In the genomic region with DNA sequence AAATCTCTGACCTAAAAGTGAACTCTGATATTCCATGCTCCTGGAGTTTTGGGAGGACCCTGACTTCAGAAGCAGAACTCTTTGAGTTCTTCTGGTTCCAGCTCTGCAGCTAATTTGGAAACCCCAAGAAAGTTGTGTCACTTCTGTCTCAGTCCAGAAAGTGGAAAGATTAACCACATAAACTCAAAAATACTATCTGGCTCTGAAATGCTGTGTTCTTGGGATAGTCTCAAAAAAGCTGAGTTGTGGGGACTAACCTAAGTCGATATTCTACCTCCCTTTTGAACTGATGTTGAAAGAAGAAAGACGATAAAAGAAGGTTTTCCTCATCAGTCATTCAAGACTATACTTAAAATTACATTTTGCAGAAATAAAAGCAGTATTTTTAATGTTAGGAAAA, we compare ENCODE assay signal across 9 cellular contexts. TPM values are rescaled to one million over a fixed set of nuclear protein-coding genes. Genes with fewer than 3 reads are reported as not detected.
DNase-seq lines count a peak whose midpoint lies in the region; ATAC-seq and TF ChIP-seq lines count a peak whose summit lies in the region.
"Had no signal": no experiment of that assay in that cellular context is flagged by ENCODE, and none has a peak within 500 bp of the region (broad histone marks: within the 10 kb centered on the region; RNA-seq: fewer than 3 reads in every experiment).

No MANE protein-coding gene starts in this region.

- H3K9me3 Mint-ChIP-seq in endothelial cell (ENCODE audit: unreplicated experiment): no peaks in the 10 kb centered on the region

- no peaks in the 10 kb centered on the region for H3K9me2 ChIP-seq in PC-3 (replicated peaks; ENCODE audit: low read length)

- H3K27ac Mint-ChIP-seq in endothelial cell (ENCODE audit: unreplicated experiment): peak overlapping the region; percentile 44

- no peaks in the 10 kb centered on the region for H4K20me1 ChIP-seq in PC-3 (ENCODE audit: low read length)

- DNase-seq in GF-D8 (lab: John Stamatoyannopoulos, UW): peak; percentile 26
- no peak for DNase-seq in SJCRH30
- DNase-seq in endothelial cell (ENCODE audit: low spot score): no peak
- DNase-seq in UCSD-AML1 (lab: John Stamatoyannopoulos, UW; ENCODE audit: unreplicated experiment): no peak
- DNase-seq in PC-3: no peak
- no peak for DNase-seq in NOMO-1 treated with dmso at 0.1 percent for 144 hours (lab: John Stamatoyannopoulos, UW; ENCODE audit: unreplicated experiment)
- DNase-seq: cortex of kidney had no signal

- H3K4me3 Mint-ChIP-seq in endothelial cell (ENCODE audit: unreplicated experiment): peak overlapping the region; percentile 27

- CTCF ChIA-PET in PC-3 (lab: Charles Lee): no interaction called here

- H3K4me1 Mint-ChIP-seq in endothelial cell (ENCODE audit: unreplicated experiment): peaks cover 77% of the 10 kb centered on the region

- no peak for ATAC-seq in GM21576 (IDR thresholded peaks at IDR 0.05; ENCODE audit: unreplicated experiment)
- ATAC-seq in PC-3: no peak

- H3K79me2 ChIP-seq in PC-3 (ENCODE audit: low read length): no peaks in the 10 kb centered on the region

- H3K9me3 ChIP-seq in SJCRH30 (replicated peaks) (no peaks in the 10 kb centered on the region), PC-3 (ENCODE audit: low read length) (no peaks in the 10 kb centered on the region)

- H3K36me3 Mint-ChIP-seq in endothelial cell (ENCODE audit: low read depth, unreplicated experiment): peaks cover 27% of the 10 kb centered on the region

- peaks cover 9% of the 10 kb centered on the region for H3K27me3 Mint-ChIP-seq in endothelial cell (ENCODE audit: unreplicated experiment)

- H3K27me3 ChIP-seq in SJCRH30 (no peaks in the 10 kb centered on the region), rectal smooth muscle tissue (ENCODE audit: control insufficient read depth, insufficient read depth, low read length) (no peaks in the 10 kb centered on the region), PC-3 (ENCODE audit: low read length) (no peaks in the 10 kb centered on the region)

- POLR2A ChIA-PET in PC-3 (lab: Charles Lee; ENCODE audit: unreplicated experiment): no interaction called here

- H3K27ac ChIP-seq in SJCRH30: peak overlapping the region; percentile 85
- H3K27ac ChIP-seq in rectal smooth muscle tissue (ENCODE audit: low read depth, low read length): peak overlapping the region; percentile 92
- H3K27ac ChIP-seq in PC-3 (ENCODE audit: low read length): no peak overlapping the region

- intact Hi-C loops in PC-3 (cut with micrococcal nuclease): no loop called here

- BruUV-seq in PC-3 (replicated peaks; lab: Mats Ljungman, UMichigan): no TSS peak

- H2AFZ ChIP-seq in PC-3 (ENCODE audit: low read length): no peak overlapping the region

- TF ChIP-seq CTCF in endothelial cell (IDR thresholded peaks at IDR 0.05; ENCODE audit: unreplicated experiment) (no peak), PC-3 (conservative IDR thresholded peaks at IDR 0.05; ENCODE audit: low read depth, low read length) (no peak)

- H3K9ac ChIP-seq in rectal smooth muscle tissue (ENCODE audit: low read length) (no peak overlapping the region), PC-3 (ENCODE audit: low read length) (no peak overlapping the region)

- H3K36me3 ChIP-seq in SJCRH30 (no peaks in the 10 kb centered on the region), rectal smooth muscle tissue (ENCODE audit: control insufficient read depth, insufficient read depth, low read length) (peaks cover 5% of the 10 kb centered on the region), PC-3 (ENCODE audit: low read depth, low read length) (no peaks in the 10 kb centered on the region)

- peaks cover 7% of the 10 kb centered on the region for H3F3A ChIP-seq in PC-3 (ENCODE audit: low read length, unreplicated experiment)

- no peak overlapping the region; the same call in 1 of the 2 replicates for H3K4me3 ChIP-seq in SJCRH30
- no peak overlapping the region for H3K4me3 ChIP-seq in rectal smooth muscle tissue (ENCODE audit: low read length)
- H3K4me3 ChIP-seq in PC-3 (ENCODE audit: low read length): no peak overlapping the region

- H3K4me1 ChIP-seq in SJCRH30 (peaks cover 53% of the 10 kb centered on the region), rectal smooth muscle tissue (ENCODE audit: control insufficient read depth, insufficient read depth, low read length) (peaks cover 86% of the 10 kb centered on the region), PC-3 (ENCODE audit: insufficient read depth, low read length) (peaks cover 29% of the 10 kb centered on the region)

- H3K4me2 ChIP-seq in PC-3 (ENCODE audit: low read length): no peak overlapping the region

RNA-seq across cellular contexts. Expression of a gene that starts 59.8 kb away (rescaled TPM):
- 22.5 and 23.2 TPM in 2 replicates for total RNA-seq in SJCRH30 (2014; rRNA removed; shearing (Covaris generic))
- 144 TPM for total RNA-seq in endothelial cell (ENCODE audit: unreplicated experiment)
- total RNA-seq in PC-3 (2014; rRNA removed): 17.7 and 24.1 TPM in 2 replicates
